Comparison of ENCODE assay signal across 21 cellular contexts in the genomic region with DNA sequence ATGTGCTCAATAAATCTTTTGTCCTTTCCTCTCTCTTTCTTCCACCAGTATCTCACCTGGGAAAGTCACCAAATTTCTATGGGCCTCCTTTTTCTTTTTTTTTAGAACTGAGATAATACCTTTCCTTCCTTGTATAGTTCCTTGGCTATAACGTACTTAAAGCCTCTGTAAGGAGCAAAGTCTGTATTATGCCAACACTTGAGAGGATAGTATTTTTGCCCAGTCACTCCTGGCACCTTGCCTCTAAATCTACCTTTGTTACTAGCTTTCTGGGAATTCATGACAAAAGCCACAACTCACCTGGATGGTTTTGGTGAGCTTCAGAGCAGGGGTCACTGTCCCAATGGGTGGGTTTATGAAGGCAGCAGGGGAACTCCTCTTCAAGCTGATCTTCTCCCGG. TPM values are rescaled to one million over a fixed set of nuclear protein-coding genes. Genes with fewer than 3 reads are reported as not detected.
"Had no signal": no experiment of that assay in that cellular context is flagged by ENCODE, and none has a peak within 500 bp of the region (broad histone marks: within the 10 kb centered on the region; RNA-seq: fewer than 3 reads in every experiment).

No MANE protein-coding gene starts in this region.

- H3K9me3 Mint-ChIP-seq: activated T-helper 1 cell treated with anti-CD3 and anti-CD28 coated beads, Interleukin-12 subunit alpha, Interleukin-12 subunit beta, Interleukin-2, Interleukin-4 antibody, amounts not matched to agents 30 ng/mL and 10 ng/mL and 1 ng/mL, durations not matched to agents 14 hours and 24 hours and 36 hours; central memory CD8-positive, alpha-beta T cell; stimulated activated naive CD8-positive, alpha-beta T cell treated with anti-CD3 and anti-CD28 coated beads, Interleukin-15, amount 100 ng/mL, for 72 hours had no signal

- H3K27me3 ChIP-seq: colonic mucosa had no signal

- ATAC-seq: stimulated activated naive CD8-positive, alpha-beta T cell treated with anti-CD3 and anti-CD28 coated beads, Interleukin-15, amount 100 ng/mL, for 72 hours; WTC11 had no signal

- H3K9me3 ChIP-seq: colonic mucosa, left ventricle myocardium inferior had no signal

- H3K27me3 Mint-ChIP-seq: brain; central memory CD8-positive, alpha-beta T cell; stimulated activated naive CD8-positive, alpha-beta T cell treated with anti-CD3 and anti-CD28 coated beads, Interleukin-15, amount 100 ng/mL, for 72 hours had no signal

- H3K4me3 ChIP-seq: colonic mucosa, left ventricle myocardium inferior had no signal

- H3K27ac Mint-ChIP-seq: activated T-helper 1 cell treated with anti-CD3 and anti-CD28 coated beads, Interleukin-12 subunit alpha, Interleukin-12 subunit beta, Interleukin-2, Interleukin-4 antibody, amounts not matched to agents 30 ng/mL and 10 ng/mL and 1 ng/mL, durations not matched to agents 14 hours and 24 hours and 36 hours; WTC11 had no signal

- H3K4me1 ChIP-seq: colonic mucosa had no signal

- H3K27ac ChIP-seq: colonic mucosa, left ventricle myocardium inferior had no signal

- DNase-seq: activated CD4-positive, alpha-beta T cell treated with anti-CD3 and anti-CD28 coated beads for 48 hours; activated naive CD4-positive, alpha-beta T cell treated with Interleukin-2 at 50 U/mL for 16 hours; anterior cingulate cortex; colonic mucosa; erythroblast; foreskin melanocyte; hypothalamus; left ventricle myocardium inferior; mesendoderm; occipital lobe; stimulated activated CD4-positive, alpha-beta T cell treated with anti-CD3 and anti-CD28 coated beads, Interleukin-15, amount 100 ng/mL, for 24 hours; stimulated activated CD4-positive, alpha-beta T cell treated with anti-CD3 and anti-CD28 coated beads, Interleukin-2, amount 100 ng/mL, for 48 hours; stimulated activated naive CD8-positive, alpha-beta T cell treated with anti-CD3 and anti-CD28 coated beads, Interleukin-15, amount 100 ng/mL, for 72 hours; SW 1271 had no signal

- H3K4me1 Mint-ChIP-seq: WTC11 had no signal

- H3K4me3 Mint-ChIP-seq: activated T-helper 1 cell treated with anti-CD3 and anti-CD28 coated beads, Interleukin-12 subunit alpha, Interleukin-12 subunit beta, Interleukin-2, Interleukin-4 antibody, amounts not matched to agents 30 ng/mL and 10 ng/mL and 1 ng/mL, durations not matched to agents 14 hours and 24 hours and 36 hours; brain; central memory CD8-positive, alpha-beta T cell; nephron; stimulated activated naive CD8-positive, alpha-beta T cell treated with anti-CD3 and anti-CD28 coated beads, Interleukin-15, amount 100 ng/mL, for 72 hours; WTC11 had no signal

RNA-seq across cellular contexts. Expression of a gene that starts 37.9 kb away (rescaled TPM):
- total RNA-seq: SK-MEL-5 had no signal
- polyA plus RNA-seq: keratinocyte had no signal
